Comparison of ENCODE assay signal across 21 cellular contexts in the genomic region with DNA sequence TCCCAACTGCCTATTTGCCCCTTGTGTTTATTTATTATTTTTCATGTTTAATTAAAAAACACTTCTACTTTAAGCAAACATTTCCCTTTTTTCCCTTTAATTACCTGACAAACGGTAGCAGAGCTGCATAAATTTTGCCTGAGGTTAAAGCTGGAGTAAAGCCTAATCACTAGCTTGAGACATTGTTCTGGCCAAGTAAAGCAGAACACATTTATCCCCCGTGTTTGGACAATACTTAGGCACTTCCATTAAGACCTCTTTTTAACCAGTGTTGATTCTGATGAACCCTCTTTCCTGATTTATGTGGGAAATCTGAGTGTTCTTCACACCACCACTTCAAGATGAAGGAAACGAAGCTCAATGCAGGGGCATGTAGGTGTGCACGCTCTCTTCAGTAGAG. TPM values are rescaled to one million over a fixed set of nuclear protein-coding genes. Genes with fewer than 3 reads are reported as not detected.
"Had no signal": no experiment of that assay in that cellular context is flagged by ENCODE, and none has a peak within 500 bp of the region (broad histone marks: within the 10 kb centered on the region; RNA-seq: fewer than 3 reads in every experiment).

No MANE protein-coding gene starts in this region.

- H3K27ac Mint-ChIP-seq: activated CD8-positive, alpha-beta T cell treated with anti-CD3 and anti-CD28 coated beads for 36 hours; activated naive CD4-positive, alpha-beta T cell treated with anti-CD3 and anti-CD28 coated beads for 36 hours; activated T-helper 17 cell treated with anti-CD3 and anti-CD28 coated beads, Interleukin-2, amount 50 U/mL, for 72 hours; natural killer cell treated with Interleukin-12 subunit alpha and Interleukin-12 subunit beta and Interleukin-15 and Interleukin-18, amount 100 ng/mL, for 72 hours; stimulated activated memory B cell treated with anti-CD40 and anti-IgM and Interleukin-4, amounts not matched to agents 10 μg/mL and 1 μg/mL and 100 μg/mL, for 72 hours had no signal

- ATAC-seq: activated CD8-positive, alpha-beta T cell treated with anti-CD3 and anti-CD28 coated beads for 36 hours; activated T-helper 17 cell treated with anti-CD3 and anti-CD28 coated beads, Interleukin-2, amount 50 U/mL, for 72 hours; left lobe of liver; natural killer cell treated with Interleukin-12 subunit alpha and Interleukin-12 subunit beta and Interleukin-15 and Interleukin-18, amount 100 ng/mL, for 72 hours; stimulated activated memory B cell treated with anti-CD40 and anti-IgM and Interleukin-4, amounts not matched to agents 10 μg/mL and 1 μg/mL and 100 μg/mL, for 72 hours had no signal

- H3K4me3 Mint-ChIP-seq: activated CD8-positive, alpha-beta T cell treated with anti-CD3 and anti-CD28 coated beads for 36 hours; activated naive CD4-positive, alpha-beta T cell treated with anti-CD3 and anti-CD28 coated beads for 36 hours; activated T-helper 17 cell treated with anti-CD3 and anti-CD28 coated beads, Interleukin-2, amount 50 U/mL, for 72 hours; natural killer cell treated with Interleukin-12 subunit alpha and Interleukin-12 subunit beta and Interleukin-15 and Interleukin-18, amount 100 ng/mL, for 72 hours; stimulated activated memory B cell treated with anti-CD40 and anti-IgM and Interleukin-4, amounts not matched to agents 10 μg/mL and 1 μg/mL and 100 μg/mL, for 72 hours had no signal

- H3K4me3 ChIP-seq: lung, spleen, testis, upper lobe of left lung had no signal

- H3K36me3 ChIP-seq: brain microvascular endothelial cell, spleen, upper lobe of left lung had no signal

- H3K27me3 ChIP-seq: brain microvascular endothelial cell, spleen, testis, upper lobe of left lung had no signal

- H3K36me3 Mint-ChIP-seq: natural killer cell treated with Interleukin-12 subunit alpha and Interleukin-12 subunit beta and Interleukin-15 and Interleukin-18, amount 100 ng/mL, for 72 hours; stimulated activated memory B cell treated with anti-CD40 and anti-IgM and Interleukin-4, amounts not matched to agents 10 μg/mL and 1 μg/mL and 100 μg/mL, for 72 hours had no signal

- H3K4me1 Mint-ChIP-seq: activated T-helper 17 cell treated with anti-CD3 and anti-CD28 coated beads, Interleukin-2, amount 50 U/mL, for 72 hours; stimulated activated memory B cell treated with anti-CD40 and anti-IgM and Interleukin-4, amounts not matched to agents 10 μg/mL and 1 μg/mL and 100 μg/mL, for 72 hours had no signal

- H3K4me1 ChIP-seq: spleen, testis, upper lobe of left lung had no signal

- DNase-seq: activated CD4-positive, alpha-beta T cell treated with anti-CD3 and anti-CD28 coated beads for 48 hours; activated CD4-positive, CD25-positive, alpha-beta regulatory T cell; activated CD8-positive, alpha-beta T cell treated with anti-CD3 and anti-CD28 coated beads for 36 hours; activated naive CD4-positive, alpha-beta T cell treated with anti-CD3 and anti-CD28 coated beads for 36 hours; activated T-cell treated with anti-CD3 and anti-CD28 coated beads, Interleukin-2, amount 50 U/mL, for 1 hour; brain microvascular endothelial cell; central memory CD4-positive, alpha-beta T cell; erythroblast; foreskin melanocyte; glutamatergic neuron; hypothalamus; islet precursor cell; spleen; stimulated activated CD4-positive, alpha-beta T cell treated with anti-CD3 and anti-CD28 coated beads, Interleukin-4, amount 100 ng/mL, for 4 hours; testis; upper lobe of left lung had no signal

- H3K27me3 Mint-ChIP-seq: activated CD8-positive, alpha-beta T cell treated with anti-CD3 and anti-CD28 coated beads for 36 hours; activated T-helper 17 cell treated with anti-CD3 and anti-CD28 coated beads, Interleukin-2, amount 50 U/mL, for 72 hours; natural killer cell treated with Interleukin-12 subunit alpha and Interleukin-12 subunit beta and Interleukin-15 and Interleukin-18, amount 100 ng/mL, for 72 hours; stimulated activated memory B cell treated with anti-CD40 and anti-IgM and Interleukin-4, amounts not matched to agents 10 μg/mL and 1 μg/mL and 100 μg/mL, for 72 hours had no signal

- H3K9me3 Mint-ChIP-seq: activated T-helper 17 cell treated with anti-CD3 and anti-CD28 coated beads, Interleukin-2, amount 50 U/mL, for 72 hours; natural killer cell treated with Interleukin-12 subunit alpha and Interleukin-12 subunit beta and Interleukin-15 and Interleukin-18, amount 100 ng/mL, for 72 hours had no signal

- H3K27ac ChIP-seq: brain microvascular endothelial cell, spleen, testis, upper lobe of left lung had no signal

RNA-seq across cellular contexts. Expression of gene BNC2, which starts 54.5 kb away (rescaled TPM):
- total RNA-seq: activated CD8-positive, alpha-beta T cell treated with anti-CD3 and anti-CD28 coated beads for 36 hours; activated naive CD4-positive, alpha-beta T cell treated with anti-CD3 and anti-CD28 coated beads for 36 hours; activated T-helper 17 cell treated with anti-CD3 and anti-CD28 coated beads, Interleukin-2, amount 50 U/mL, for 72 hours had no signal
